ENCODE assay signal across 22 cellular contexts in the genomic region with DNA sequence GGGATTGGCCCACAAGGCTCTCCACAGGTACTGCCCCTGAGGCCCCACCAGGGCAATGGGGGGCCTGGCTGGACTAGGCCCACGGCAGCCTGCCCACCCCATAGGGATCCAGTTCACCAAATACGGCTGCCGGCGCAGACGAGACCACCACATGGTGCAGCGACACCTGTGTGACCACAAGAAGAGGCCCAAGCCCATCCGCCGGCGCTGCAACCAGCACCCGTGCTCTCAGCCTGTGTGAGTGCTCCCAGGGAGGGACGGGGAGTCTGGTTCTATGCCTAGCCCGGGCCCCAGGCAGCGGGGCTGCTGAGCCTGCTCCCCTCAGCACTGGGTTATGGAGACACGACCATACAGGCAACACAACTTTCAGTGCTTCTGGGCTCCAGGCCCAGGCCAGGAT. TPM values are rescaled to one million over a fixed set of nuclear protein-coding genes. Genes with fewer than 3 reads are reported as not detected.
"Had no signal": no experiment of that assay in that cellular context is flagged by ENCODE, and none has a peak within 500 bp of the region (broad histone marks: within the 10 kb centered on the region; RNA-seq: fewer than 3 reads in every experiment).

No MANE protein-coding gene starts in this region.

- H3K4me1 ChIP-seq: colonic mucosa, suprapubic skin had no signal

- H3K27ac ChIP-seq: colonic mucosa, right atrium auricular region, sigmoid colon, skin epidermis, suprapubic skin, tibial artery had no signal

- H3K27me3 ChIP-seq: colonic mucosa, right atrium auricular region, suprapubic skin, tibial artery had no signal

- H3K4me3 ChIP-seq: colonic mucosa, mucosa of descending colon, right atrium auricular region, sigmoid colon, skin epidermis, suprapubic skin, tibial artery had no signal

- H3K36me3 ChIP-seq: colonic mucosa, right atrium auricular region, sigmoid colon, suprapubic skin, tibial artery had no signal

- DNase-seq: cerebellar nuclear complex; colonic mucosa; effector CD4-positive, alpha-beta T cell; foreskin melanocyte; head of caudate nucleus; hippocampal formation; kidney glomerular epithelial cell; naive thymus-derived CD8-positive, alpha-beta T cell; sigmoid colon; stimulated activated CD4-positive, alpha-beta T cell treated with anti-CD3 and anti-CD28 coated beads, Interleukin-12 subunit alpha, Interleukin-12 subunit beta, amount 100 ng/mL, for 4 hours; stimulated activated naive CD4-positive, alpha-beta T cell; tibial artery had no signal

- H3K9me3 ChIP-seq: colonic mucosa, mucosa of descending colon, right atrium auricular region, sigmoid colon, suprapubic skin, tibial artery had no signal

- ATAC-seq: mucosa of descending colon; naive thymus-derived CD8-positive, alpha-beta T cell had no signal

RNA-seq across cellular contexts. Expression of a gene that starts 33.2 kb away (rescaled TPM):
- total RNA-seq: colonic mucosa; dermis microvascular lymphatic vessel endothelial cell; lower leg skin; mucosa of descending colon; naive thymus-derived CD8-positive, alpha-beta T cell; osteocyte; right atrium auricular region; sigmoid colon; ureter had no signal
- polyA plus RNA-seq: esophagus; naive thymus-derived CD8-positive, alpha-beta T cell; neural cell; sigmoid colon had no signal
